1 cellular context compared by ENCODE assay signal in the genomic region with DNA sequence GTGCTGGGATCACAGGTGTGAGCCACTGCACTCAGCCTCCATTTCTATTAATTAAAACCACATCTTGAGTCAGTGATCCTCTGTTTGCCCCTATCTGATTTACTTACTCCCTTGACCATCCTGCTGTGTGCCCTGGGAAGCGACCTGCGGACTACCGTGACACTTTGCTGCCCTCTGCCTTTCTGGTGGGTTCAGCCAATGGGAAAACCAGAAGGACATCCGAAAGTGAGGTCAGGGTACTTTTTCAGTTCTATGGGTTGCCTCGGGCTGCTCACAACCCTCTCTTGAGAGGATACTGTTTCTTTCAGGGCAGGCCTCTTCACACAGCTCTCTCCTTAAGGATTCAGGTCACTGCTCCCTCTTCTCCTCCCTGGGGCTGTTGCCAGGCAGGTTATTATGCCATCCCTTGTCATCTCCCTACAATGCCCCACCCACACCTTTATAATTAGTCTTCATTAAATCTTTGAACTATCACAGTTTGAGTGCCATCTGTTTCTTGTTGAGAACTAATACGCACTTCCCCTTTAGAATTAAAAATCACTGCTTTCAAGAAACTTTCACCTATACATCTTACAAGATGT.
TF ChIP-seq lines count a peak whose summit lies in the region.

No MANE protein-coding gene starts in this region.

TF ChIP-seq in WTC11, 78 proteins besides CTCF, POLR2A, EP300 and RAD21 (continued from another document):
- TF ChIP-seq, protein P1, sequence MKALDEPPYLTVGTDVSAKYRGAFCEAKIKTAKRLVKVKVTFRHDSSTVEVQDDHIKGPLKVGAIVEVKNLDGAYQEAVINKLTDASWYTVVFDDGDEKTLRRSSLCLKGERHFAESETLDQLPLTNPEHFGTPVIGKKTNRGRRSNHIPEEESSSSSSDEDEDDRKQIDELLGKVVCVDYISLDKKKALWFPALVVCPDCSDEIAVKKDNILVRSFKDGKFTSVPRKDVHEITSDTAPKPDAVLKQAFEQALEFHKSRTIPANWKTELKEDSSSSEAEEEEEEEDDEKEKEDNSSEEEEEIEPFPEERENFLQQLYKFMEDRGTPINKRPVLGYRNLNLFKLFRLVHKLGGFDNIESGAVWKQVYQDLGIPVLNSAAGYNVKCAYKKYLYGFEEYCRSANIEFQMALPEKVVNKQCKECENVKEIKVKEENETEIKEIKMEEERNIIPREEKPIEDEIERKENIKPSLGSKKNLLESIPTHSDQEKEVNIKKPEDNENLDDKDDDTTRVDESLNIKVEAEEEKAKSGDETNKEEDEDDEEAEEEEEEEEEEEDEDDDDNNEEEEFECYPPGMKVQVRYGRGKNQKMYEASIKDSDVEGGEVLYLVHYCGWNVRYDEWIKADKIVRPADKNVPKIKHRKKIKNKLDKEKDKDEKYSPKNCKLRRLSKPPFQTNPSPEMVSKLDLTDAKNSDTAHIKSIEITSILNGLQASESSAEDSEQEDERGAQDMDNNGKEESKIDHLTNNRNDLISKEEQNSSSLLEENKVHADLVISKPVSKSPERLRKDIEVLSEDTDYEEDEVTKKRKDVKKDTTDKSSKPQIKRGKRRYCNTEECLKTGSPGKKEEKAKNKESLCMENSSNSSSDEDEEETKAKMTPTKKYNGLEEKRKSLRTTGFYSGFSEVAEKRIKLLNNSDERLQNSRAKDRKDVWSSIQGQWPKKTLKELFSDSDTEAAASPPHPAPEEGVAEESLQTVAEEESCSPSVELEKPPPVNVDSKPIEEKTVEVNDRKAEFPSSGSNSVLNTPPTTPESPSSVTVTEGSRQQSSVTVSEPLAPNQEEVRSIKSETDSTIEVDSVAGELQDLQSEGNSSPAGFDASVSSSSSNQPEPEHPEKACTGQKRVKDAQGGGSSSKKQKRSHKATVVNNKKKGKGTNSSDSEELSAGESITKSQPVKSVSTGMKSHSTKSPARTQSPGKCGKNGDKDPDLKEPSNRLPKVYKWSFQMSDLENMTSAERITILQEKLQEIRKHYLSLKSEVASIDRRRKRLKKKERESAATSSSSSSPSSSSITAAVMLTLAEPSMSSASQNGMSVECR (CRISPR knock-in tag; IDR thresholded peaks at IDR 0.05; ENCODE audit: borderline replicate concordance): no peak
- TF ChIP-seq MYBL2 (CRISPR knock-in tag; IDR thresholded peaks at IDR 0.05): no peak
- TF ChIP-seq, protein P2, sequence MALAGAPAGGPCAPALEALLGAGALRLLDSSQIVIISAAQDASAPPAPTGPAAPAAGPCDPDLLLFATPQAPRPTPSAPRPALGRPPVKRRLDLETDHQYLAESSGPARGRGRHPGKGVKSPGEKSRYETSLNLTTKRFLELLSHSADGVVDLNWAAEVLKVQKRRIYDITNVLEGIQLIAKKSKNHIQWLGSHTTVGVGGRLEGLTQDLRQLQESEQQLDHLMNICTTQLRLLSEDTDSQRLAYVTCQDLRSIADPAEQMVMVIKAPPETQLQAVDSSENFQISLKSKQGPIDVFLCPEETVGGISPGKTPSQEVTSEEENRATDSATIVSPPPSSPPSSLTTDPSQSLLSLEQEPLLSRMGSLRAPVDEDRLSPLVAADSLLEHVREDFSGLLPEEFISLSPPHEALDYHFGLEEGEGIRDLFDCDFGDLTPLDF (CRISPR knock-in tag; IDR thresholded peaks at IDR 0.05): no peak
- no peak for TF ChIP-seq FOXJ3 (CRISPR knock-in tag; IDR thresholded peaks at IDR 0.05; ENCODE audit: borderline replicate concordance)
- TF ChIP-seq NFATC4 (CRISPR knock-in tag; IDR thresholded peaks at IDR 0.05): no peak
- no peak for TF ChIP-seq SOX15 (CRISPR knock-in tag; IDR thresholded peaks at IDR 0.05)
- TF ChIP-seq NR2C2 (CRISPR knock-in tag; IDR thresholded peaks at IDR 0.05): no peak
- no peak for TF ChIP-seq JAZF1 (CRISPR knock-in tag; IDR thresholded peaks at IDR 0.05)
- TF ChIP-seq, protein P3, sequence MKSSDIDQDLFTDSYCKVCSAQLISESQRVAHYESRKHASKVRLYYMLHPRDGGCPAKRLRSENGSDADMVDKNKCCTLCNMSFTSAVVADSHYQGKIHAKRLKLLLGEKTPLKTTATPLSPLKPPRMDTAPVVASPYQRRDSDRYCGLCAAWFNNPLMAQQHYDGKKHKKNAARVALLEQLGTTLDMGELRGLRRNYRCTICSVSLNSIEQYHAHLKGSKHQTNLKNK (CRISPR knock-in tag; IDR thresholded peaks at IDR 0.05): no peak
- TF ChIP-seq, protein P4, sequence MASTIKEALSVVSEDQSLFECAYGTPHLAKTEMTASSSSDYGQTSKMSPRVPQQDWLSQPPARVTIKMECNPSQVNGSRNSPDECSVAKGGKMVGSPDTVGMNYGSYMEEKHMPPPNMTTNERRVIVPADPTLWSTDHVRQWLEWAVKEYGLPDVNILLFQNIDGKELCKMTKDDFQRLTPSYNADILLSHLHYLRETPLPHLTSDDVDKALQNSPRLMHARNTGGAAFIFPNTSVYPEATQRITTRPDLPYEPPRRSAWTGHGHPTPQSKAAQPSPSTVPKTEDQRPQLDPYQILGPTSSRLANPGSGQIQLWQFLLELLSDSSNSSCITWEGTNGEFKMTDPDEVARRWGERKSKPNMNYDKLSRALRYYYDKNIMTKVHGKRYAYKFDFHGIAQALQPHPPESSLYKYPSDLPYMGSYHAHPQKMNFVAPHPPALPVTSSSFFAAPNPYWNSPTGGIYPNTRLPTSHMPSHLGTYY (CRISPR knock-in tag; IDR thresholded peaks at IDR 0.05): no peak
- TF ChIP-seq, protein P5, sequence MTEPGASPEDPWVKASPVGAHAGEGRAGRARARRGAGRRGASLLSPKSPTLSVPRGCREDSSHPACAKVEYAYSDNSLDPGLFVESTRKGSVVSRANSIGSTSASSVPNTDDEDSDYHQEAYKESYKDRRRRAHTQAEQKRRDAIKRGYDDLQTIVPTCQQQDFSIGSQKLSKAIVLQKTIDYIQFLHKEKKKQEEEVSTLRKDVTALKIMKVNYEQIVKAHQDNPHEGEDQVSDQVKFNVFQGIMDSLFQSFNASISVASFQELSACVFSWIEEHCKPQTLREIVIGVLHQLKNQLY (CRISPR knock-in tag; IDR thresholded peaks at IDR 0.05): no peak
- no peak for TF ChIP-seq TCF7 (CRISPR knock-in tag; IDR thresholded peaks at IDR 0.05; ENCODE audit: low read depth)
